8 cellular contexts compared by ENCODE assay signal in the genomic region with DNA sequence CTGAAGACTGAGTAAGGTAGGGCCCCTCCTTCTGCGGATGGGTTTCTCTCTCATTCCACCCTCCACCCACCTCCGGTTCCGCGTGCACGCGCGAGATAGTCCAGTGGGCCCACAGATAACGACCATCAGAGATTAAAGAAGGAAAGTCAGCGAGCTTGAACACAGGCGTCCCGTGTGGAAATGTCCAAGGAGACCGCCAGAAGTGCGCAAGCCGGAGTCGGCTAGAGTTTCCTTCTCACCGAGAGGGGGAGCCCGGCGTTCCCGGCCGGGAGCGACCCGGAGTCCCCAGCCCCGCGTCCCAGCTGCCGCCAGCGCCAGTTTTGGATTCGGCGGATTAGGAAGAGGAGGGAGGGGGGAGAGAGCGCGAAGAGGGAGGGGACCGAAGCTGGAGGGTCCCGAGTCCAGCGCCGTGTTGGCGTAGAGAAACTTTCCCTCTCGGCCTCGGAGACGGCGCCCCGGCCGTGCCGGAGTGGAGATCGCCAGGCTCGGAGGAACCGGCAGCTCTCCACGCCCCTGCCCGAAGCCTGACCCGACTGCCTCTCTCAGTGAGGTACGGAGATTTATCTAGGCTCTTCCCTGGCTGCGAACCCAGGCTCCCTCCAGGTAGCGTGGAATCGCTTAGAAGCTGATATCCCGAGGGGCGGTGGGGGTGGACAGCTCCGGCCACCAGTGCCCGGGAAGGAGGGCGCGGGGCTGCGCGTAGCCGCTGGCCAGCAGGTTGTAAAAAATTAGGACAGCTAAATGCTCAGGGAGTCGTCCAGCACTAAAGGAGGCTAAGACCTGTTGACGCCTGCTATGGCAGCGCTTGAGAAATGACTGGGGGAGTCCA. TPM values are rescaled to one million over a fixed set of nuclear protein-coding genes. Genes with fewer than 3 reads are reported as not detected.
A peak's percentile ranks its signal among the peaks of the same experiment; 100 is the strongest.
DNase-seq lines count a peak whose midpoint lies in the region; ATAC-seq, FAIRE-seq and TF ChIP-seq lines count a peak whose summit lies in the region.

A gene with protein sequence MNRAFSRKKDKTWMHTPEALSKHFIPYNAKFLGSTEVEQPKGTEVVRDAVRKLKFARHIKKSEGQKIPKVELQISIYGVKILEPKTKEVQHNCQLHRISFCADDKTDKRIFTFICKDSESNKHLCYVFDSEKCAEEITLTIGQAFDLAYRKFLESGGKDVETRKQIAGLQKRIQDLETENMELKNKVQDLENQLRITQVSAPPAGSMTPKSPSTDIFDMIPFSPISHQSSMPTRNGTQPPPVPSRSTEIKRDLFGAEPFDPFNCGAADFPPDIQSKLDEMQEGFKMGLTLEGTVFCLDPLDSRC (plus strand): TSS at position 258 of the 829 bp plus-strand sequence. CDS start 185,829 bp downstream, outside the sequence.

- H3K9me3 ChIP-seq in AG04450 (ENCODE audit: control insufficient read depth, insufficient read depth, low read length) = peaks cover 3% of the 10 kb centered on the region; the same call in 1 of the 2 replicates
- no peaks in the 10 kb centered on the region for H3K9me3 ChIP-seq in K562 (replicated peaks; ENCODE audit: control insufficient read depth, insufficient read depth, low read depth, low read length)
- H3K9me3 ChIP-seq in hepatocyte (ENCODE audit: low read depth) = no peaks in the 10 kb centered on the region

- whole genome bisulfite sequencing in K562 (ENCODE audit: insufficient coverage, low coverage, missing lambda C conversion rate) = 1% methylated on average over 29 of the region's 64 CpGs
- 1% methylated on average over 55 of the region's 64 CpGs for WGBS in hepatocyte (ENCODE audit: low lambda C conversion rate, missing lambda C conversion rate)

- peak; percentile 78 for FAIRE-seq in K562 (lab: Jason Lieb, UNC)

- H3K4me3 ChIP-seq in AG04450 (ENCODE audit: low read depth, low read length) (peak within 1 kb of the TSS; percentile 83), K562 (peak within 1 kb of the TSS; percentile 75), hepatocyte (peak within 1 kb of the TSS; percentile 83)

- H3K4me2 ChIP-seq in K562 (ENCODE audit: insufficient read depth, low read length) (peak within 1 kb of the TSS; percentile 99), hepatocyte (peak within 1 kb of the TSS; percentile 83)

- intact Hi-C loops in K562 (cut with micrococcal nuclease) = loop anchor here (1.0 to 10.0 kb wide), 6 partner anchors 77 to 1153 kb away; partner anchors contain the start of genes TFPI and WDR75

- H3K36me3 ChIP-seq in K562 (ENCODE audit: control insufficient read depth, insufficient read depth, low read length) (no peaks in the 10 kb centered on the region; the same call in 2 of the 3 replicates), hepatocyte (replicated peaks; ENCODE audit: insufficient read depth, low read depth) (no peaks in the 10 kb centered on the region)

- in situ Hi-C loops in K562 (cut with MboI) = loop anchor here (5.0 kb wide), 1 partner anchor 70 kb away; no protein-coding TSS in a partner anchor

- H4K20me1 ChIP-seq in K562 (replicated peaks; ENCODE audit: control insufficient read depth, insufficient read depth, low read length) = no peaks in the 10 kb centered on the region
- H4K20me1 ChIP-seq in hepatocyte (ENCODE audit: insufficient read depth, poor library complexity, severe bottlenecking) = no peaks in the 10 kb centered on the region

- H3K27ac ChIP-seq in AG04450 (ENCODE audit: low read depth, low read length) = peak within 1 kb of the TSS; percentile 86
- peak within 1 kb of the TSS; percentile 96 for H3K27ac ChIP-seq in K562 (ENCODE audit: extremely low read depth, low read depth, low read length)
- peak within 1 kb of the TSS; percentile 99 for H3K27ac ChIP-seq in hepatocyte

- no peaks in the 10 kb centered on the region for H3K9me2 ChIP-seq in hepatocyte (replicated peaks; ENCODE audit: insufficient read depth)

- no peak for DNase-seq in AG04450 (ENCODE audit: low read depth, low spot score)
- peak; percentile 28 for DNase-seq in GM20000 (ENCODE audit: low spot score)
- DNase-seq in NCI-H748 treated with DMSO at 0.1 percent for 48 hours (lab: John Stamatoyannopoulos, UW) = peak; percentile 69
- peak; percentile 60 to 86 (median 67) for DNase-seq in K562 (ENCODE audit: extremely low read depth in 1 of 4, low spot score in 3 of 4)
- DNase-seq in hepatocyte (ENCODE audit: low spot score) = peak; percentile 90
- DNase-seq in putamen (ENCODE audit: low spot score) = peak; percentile 66

- peak; percentile 77 for TF ChIP-seq CTCF in AG04450 (IDR thresholded peaks at IDR 0.05; ENCODE audit: low read depth, low read length)
- TF ChIP-seq CTCF in GM20000 (IDR thresholded peaks at IDR 0.05; ENCODE audit: extremely low read depth, missing control alignments) = no peak
- peak; percentile 50 to 75 (median 61) for TF ChIP-seq CTCF in K562 (IDR thresholded peaks at IDR 0.05 in 2 of 3, conservative IDR thresholded peaks at IDR 0.05 in 1 of 3; ENCODE audit: insufficient read depth in 2 of 3, low read depth in 1 of 3, low read length in 3 of 3)
- TF ChIP-seq CTCF in hepatocyte (IDR thresholded peaks at IDR 0.05; ENCODE audit: poor library complexity) = peak; percentile 80

- H3K27me3 ChIP-seq in AG04450 (ENCODE audit: control insufficient read depth, insufficient read depth, low read length) (no peaks in the 10 kb centered on the region), K562 (ENCODE audit: control insufficient read depth in 2 of 2, insufficient read depth in 2 of 2, low read length in 2 of 2) (no peaks in the 10 kb centered on the region), hepatocyte (no peaks in the 10 kb centered on the region)

- H3K79me2 ChIP-seq in K562 (ENCODE audit: control insufficient read depth, insufficient read depth, low read length) (peaks cover 55% of the 10 kb centered on the region), hepatocyte (peaks cover 34% of the 10 kb centered on the region)

- H2AFZ ChIP-seq in K562 (ENCODE audit: low read depth, low read length) = peak within 1 kb of the TSS; percentile 83
- peak within 1 kb of the TSS; percentile 7 for H2AFZ ChIP-seq in hepatocyte

- TF ChIP-seq RAD21 in K562 (CRISPR knock-in tag; conservative IDR thresholded peaks at IDR 0.05 in 1 of 2, IDR thresholded peaks at IDR 0.05 in 1 of 2) = peak in 1 of 2 experiments; percentile 46; a peak in 3 of 4 replicates

- no peaks in the 10 kb centered on the region for H3K9me1 ChIP-seq in K562 (ENCODE audit: control insufficient read depth, insufficient read depth, low read length)

- no peak; the same call in 1 of the 2 replicates for TF ChIP-seq POLR2A in K562 (conservative IDR thresholded peaks at IDR 0.05)

- POLR2A ChIA-PET in AG04450 (lab: Yijun Ruan, JAX) (interaction anchor here (0.7 to 2.0 kb wide), 9 partner anchors 10 to 309 kb away, joined by 3 to 5 read pairs (median 4); no protein-coding TSS in a partner anchor), K562 (lab: Yijun Ruan, JAX) (interaction anchor here (0.6 to 3.4 kb wide), 7 partner anchors 13 to 56 kb away, joined by 3 to 14 read pairs (median 4); no protein-coding TSS in a partner anchor)

- CTCF ChIA-PET in AG04450 (lab: Charles Lee) = interaction anchor here (0.6 to 4.4 kb wide), 22 partner anchors 9 to 711 kb away, joined by 3 to 31 read pairs (median 4); no protein-coding TSS in a partner anchor
- CTCF ChIA-PET in K562 (lab: Yijun Ruan, JAX; ENCODE audit: low intra/inter-chr PET ratio) = no interaction called here

- peaks cover 0 to 15% of the 10 kb centered on the region in 2 experiments; a peak in 3 of 5 replicates for H3K4me1 ChIP-seq in K562 (replicated peaks in 1 of 2; ENCODE audit: control insufficient read depth in 2 of 2, insufficient read depth in 2 of 2, low read length in 2 of 2)
- peaks cover 5% of the 10 kb centered on the region for H3K4me1 ChIP-seq in hepatocyte (ENCODE audit: insufficient read depth)

- peak within 1 kb of the TSS; percentile 82 to 98 for H3K9ac ChIP-seq in K562 (ENCODE audit: insufficient read depth in 1 of 2, low read depth in 2 of 2, low read length in 2 of 2)

- TSS peak; percentile 35 for BruUV-seq in K562 (replicated peaks; lab: Mats Ljungman, UMichigan)

- ATAC-seq in K562 = peak; percentile 69
- no peak for ATAC-seq in GM21825 (IDR thresholded peaks at IDR 0.05; ENCODE audit: unreplicated experiment)
- ATAC-seq in HG03378 (IDR thresholded peaks at IDR 0.05; ENCODE audit: unreplicated experiment) = no peak

- TF ChIP-seq EP300 in K562 (IDR thresholded peaks at IDR 0.05; ENCODE audit: low read length) = peak; percentile 37; the same call in 1 of the 2 replicates

TF ChIP-seq in K562, 482 proteins besides CTCF, POLR2A, EP300 and RAD21 (continues in another document):
- TF ChIP-seq TEAD4 (IDR thresholded peaks at IDR 0.05; ENCODE audit: low read length) (peak; percentile 52), TEAD4 (CRISPR knock-in tag; IDR thresholded peaks at IDR 0.05; ENCODE audit: borderline replicate concordance) (no peak), ADNP (tag; IDR thresholded peaks at IDR 0.05) (no peak), PHTF2 (CRISPR knock-in tag; IDR thresholded peaks at IDR 0.05) (no peak), ZNF778 (CRISPR knock-in tag; IDR thresholded peaks at IDR 0.05) (no peak)

RNA-seq across cellular contexts. Expression of the gene that starts here (rescaled TPM):
- polyA plus RNA-seq in AG04450 (2011; rRNA removed) = 32.7 and 44.7 TPM in 2 replicates
- polyA minus RNA-seq in AG04450 (2011; rRNA and poly(A)+ RNA removed) = 26.4 and 38.9 TPM in 2 replicates
- 22.0 and 32.1 TPM in 2 replicates for total RNA-seq in K562 (2011; cell fraction: chromatin; rRNA removed; ENCODE audit: low replicate concordance)
- total RNA-seq in K562 (2011; cell fraction: nucleolus; rRNA removed) = 12.3 and 22.5 TPM in 2 replicates
- total RNA-seq in K562 (2011; cell fraction: nucleoplasm; rRNA removed) = 24.6 and 32.9 TPM in 2 replicates
- 18.7 and 20.1 TPM in 2 replicates for total RNA-seq in K562 (2014; rRNA removed)
- total RNA-seq in K562 (2014; rRNA removed; fragmentation: Illumina TruSeq; extraction: Trizol) = 25.3 and 28.2 TPM in 2 replicates
- total RNA-seq in K562 (2015; rRNA removed; fragmentation: Illumina TruSeq; extraction: Trizol) = 24.2 and 24.3 TPM in 2 replicates
- total RNA-seq in K562 (2021) = 19.5 and 22.8 TPM in 2 replicates
- polyA plus RNA-seq in K562 (2011; rRNA removed) = 16.3 and 17.4 TPM in 2 replicates
- polyA plus RNA-seq in K562 (2011; cell fraction: cytosol; rRNA removed) = 8.8 and 13.0 TPM in 2 replicates
- 11.8 and 16.0 TPM in 2 replicates for polyA plus RNA-seq in K562 (2011; cell fraction: nucleus; rRNA removed)
- 11.1 and 14.0 TPM in 2 replicates for polyA plus RNA-seq in K562 (2012)
- polyA plus RNA-seq in K562 (2014; fragmentation: Illumina TruSeq; extraction: Trizol) = 21.0 and 24.9 TPM in 2 replicates
- polyA plus RNA-seq in K562 (2014; fragmentation: Nextera tagmentation; extraction: Ambion mirVana) = 1 to 10 TPM; 8.5 to 8.6 TPM
- 21.0 and 23.8 TPM in 2 replicates for polyA plus RNA-seq in K562 (2014; rRNA removed)
- polyA minus RNA-seq in K562 (2011; rRNA and poly(A)+ RNA removed) = 23.2 and 28.7 TPM in 2 replicates
- 14.6 and 17.6 TPM in 2 replicates for polyA minus RNA-seq in K562 (2011; cell fraction: cytosol; rRNA and poly(A)+ RNA removed)
- 29.1 and 49.5 TPM in 2 replicates for polyA minus RNA-seq in K562 (2011; cell fraction: nucleus; rRNA and poly(A)+ RNA removed)
- total RNA-seq in hepatocyte = 135 TPM in 2 replicates
- polyA plus RNA-seq in hepatocyte = 55.6 and 57.5 TPM in 2 replicates
